In the genomic region with DNA sequence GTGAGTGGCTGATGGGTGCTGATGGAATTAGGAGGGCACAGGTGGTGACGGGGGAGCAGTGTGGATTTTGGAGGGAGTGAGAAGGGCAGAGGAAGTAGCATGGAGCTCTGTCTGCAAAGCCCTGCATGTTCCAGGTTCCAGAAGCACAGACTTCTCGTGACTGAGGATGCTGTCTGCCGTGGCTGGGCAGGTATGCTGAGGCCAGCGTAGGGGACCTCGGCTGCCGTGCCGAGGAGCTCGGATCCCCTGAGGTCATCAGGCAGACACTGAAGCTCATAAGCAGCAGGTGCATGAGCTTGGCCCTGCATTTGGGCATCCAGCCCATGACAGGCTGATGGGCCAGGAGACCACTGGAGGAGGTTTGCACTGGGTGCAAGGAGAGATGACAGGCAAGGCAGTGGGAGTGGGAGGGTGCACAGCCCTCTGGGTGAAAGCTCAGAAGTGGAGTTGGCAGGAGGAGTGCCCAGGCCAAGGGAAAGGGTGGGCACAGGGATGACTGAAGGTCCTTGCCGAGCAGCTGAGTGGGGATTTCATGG, we compare ENCODE assay signal across 21 cellular contexts.
DNase-seq lines count a peak whose midpoint lies in the region; ATAC-seq and TF ChIP-seq lines count a peak whose summit lies in the region.
"Had no signal": no experiment of that assay in that cellular context is flagged by ENCODE, and none has a peak within 500 bp of the region (broad histone marks: within the 10 kb centered on the region; RNA-seq: fewer than 3 reads in every experiment).

No MANE protein-coding gene starts in this region.

- no peak overlapping the region for H4K8ac ChIP-seq in neuronal stem cell (ENCODE audit: low read depth, low read length)

- H3K4me3 ChIP-seq in Panc1 (ENCODE audit: low read depth in 2 of 2, low read length in 2 of 2) (no peak overlapping the region), neuronal stem cell (ENCODE audit: low read length in 2 of 2) (peak overlapping the region in 1 of 2 donors; percentile 10)
- H3K4me3 ChIP-seq: GM23338, HAP-1, PC-9, SK-N-MC had no signal

- no peak overlapping the region for H3K4me2 ChIP-seq in neuronal stem cell (ENCODE audit: insufficient read depth, low read length, poor library complexity, severe bottlenecking)
- H3K4me2 ChIP-seq: GM23338, PC-9 had no signal

- intact Hi-C loops in Panc1 (cut with micrococcal nuclease; ENCODE audit: unreplicated experiment) = no loop called here

- no peak overlapping the region for H2BK12ac ChIP-seq in neuronal stem cell (ENCODE audit: low read length)

- in situ Hi-C loops in Panc1 (cut with HindIII; ENCODE audit: low pct_unique_long_range_greater_than_20kb, low sequenced_read_pairs) = no loop called here

- H3K14ac ChIP-seq in neuronal stem cell (ENCODE audit: low read length) = no peak overlapping the region

- ATAC-seq in Panc1 = 0 out of 2 replicates have a peak, but pooled peaks have one; percentile 6
- ATAC-seq: GM23338 had no signal

- no peak overlapping the region for H2BK5ac ChIP-seq in neuronal stem cell (ENCODE audit: low read length)

- no peak overlapping the region for H2BK15ac ChIP-seq in neuronal stem cell (ENCODE audit: low read length)

- POLR2A ChIA-PET in Panc1 (lab: Charles Lee) = no interaction called here

- H3K27ac Mint-ChIP-seq in activated naive CD8-positive, alpha-beta T cell = peak overlapping the region; percentile 64
- H3K27ac Mint-ChIP-seq in activated naive CD8-positive, alpha-beta T cell treated with anti-CD3 and anti-CD28 coated beads for 36 hours = no peak overlapping the region
- H3K27ac Mint-ChIP-seq in chondrocyte (ENCODE audit: unreplicated experiment) = no peak overlapping the region
- H3K27ac Mint-ChIP-seq: GM23338, IgD-negative memory B cell had no signal

- no peak overlapping the region for H3K27ac ChIP-seq in Panc1 (ENCODE audit: low read length)
- no peak overlapping the region for H3K27ac ChIP-seq in neuronal stem cell (replicated peaks; ENCODE audit: low read length)
- H3K27ac ChIP-seq: PC-9, RWPE1, SK-N-MC had no signal

- H3K27me3 Mint-ChIP-seq in activated naive CD8-positive, alpha-beta T cell = no peaks in the 10 kb centered on the region
- H3K27me3 Mint-ChIP-seq in activated naive CD8-positive, alpha-beta T cell treated with anti-CD3 and anti-CD28 coated beads for 36 hours = no peaks in the 10 kb centered on the region
- H3K27me3 Mint-ChIP-seq in chondrocyte (ENCODE audit: low read depth) = no peaks in the 10 kb centered on the region

- CTCF ChIA-PET in Panc1 (lab: Charles Lee) = interaction anchor here (1.1 kb wide), 1 partner anchor 166 kb away, joined by 3 read pairs; no protein-coding TSS in a partner anchor

- H3K27me3 ChIP-seq in Panc1 (ENCODE audit: control insufficient read depth, insufficient read depth, low read length) (no peaks in the 10 kb centered on the region), neuronal stem cell (ENCODE audit: control insufficient read depth in 3 of 3, insufficient read depth in 3 of 3, low read depth in 1 of 3, low read length in 3 of 3) (no peaks in the 10 kb centered on the region)

- no peaks in the 10 kb centered on the region for H3K36me3 ChIP-seq in Panc1 (ENCODE audit: control insufficient read depth, insufficient read depth, low read length)
- H3K36me3 ChIP-seq in neuronal stem cell (replicated peaks in 1 of 2; ENCODE audit: control insufficient read depth in 2 of 2, insufficient read depth in 2 of 2, low read length in 2 of 2) = no peaks in the 10 kb centered on the region
- H3K36me3 ChIP-seq: HAP-1 had no signal

- no peak overlapping the region for H2BK120ac ChIP-seq in neuronal stem cell (ENCODE audit: low read depth, low read length)

- no peaks in the 10 kb centered on the region for H3K4me1 ChIP-seq in Panc1 (ENCODE audit: control insufficient read depth, insufficient read depth, low read length)
- H3K4me1 ChIP-seq in neuronal stem cell (ENCODE audit: control insufficient read depth in 2 of 2, insufficient read depth in 1 of 2, low read depth in 1 of 2, low read length in 2 of 2) = peaks cover 7 to 11% of the 10 kb centered on the region in 2 donors
- H3K4me1 ChIP-seq: Caco-2, HAP-1 had no signal

- H3K36me3 Mint-ChIP-seq in activated naive CD8-positive, alpha-beta T cell = no peaks in the 10 kb centered on the region
- H3K36me3 Mint-ChIP-seq in activated naive CD8-positive, alpha-beta T cell treated with anti-CD3 and anti-CD28 coated beads for 36 hours = no peaks in the 10 kb centered on the region
- H3K36me3 Mint-ChIP-seq in chondrocyte (ENCODE audit: low read depth) = peaks cover 15% of the 10 kb centered on the region
- H3K36me3 Mint-ChIP-seq: CD14-positive monocyte, IgD-negative memory B cell had no signal

- BruUV-seq in Panc1 (replicated peaks; lab: Mats Ljungman, UMichigan) = no TSS peak

- peak overlapping the region; percentile 29 for H3K18ac ChIP-seq in neuronal stem cell (ENCODE audit: low read length)

- H3K9me3 Mint-ChIP-seq in activated naive CD8-positive, alpha-beta T cell (ENCODE audit: low read depth) = no peaks in the 10 kb centered on the region
- H3K9me3 Mint-ChIP-seq in activated naive CD8-positive, alpha-beta T cell treated with anti-CD3 and anti-CD28 coated beads for 36 hours = no peaks in the 10 kb centered on the region
- no peaks in the 10 kb centered on the region for H3K9me3 Mint-ChIP-seq in chondrocyte (ENCODE audit: low read depth)
- H3K9me3 Mint-ChIP-seq: IgD-negative memory B cell had no signal

- no peak overlapping the region for H3K4me3 Mint-ChIP-seq in activated naive CD8-positive, alpha-beta T cell
- no peak overlapping the region for H3K4me3 Mint-ChIP-seq in activated naive CD8-positive, alpha-beta T cell treated with anti-CD3 and anti-CD28 coated beads for 36 hours
- H3K4me3 Mint-ChIP-seq in chondrocyte (ENCODE audit: unreplicated experiment) = no peak overlapping the region
- H3K4me3 Mint-ChIP-seq: CD14-positive monocyte, GM23338, IgD-negative memory B cell had no signal

- no peak overlapping the region for H4K91ac ChIP-seq in neuronal stem cell (ENCODE audit: low read depth, low read length, poor library complexity)

- H3K9me3 ChIP-seq in Panc1 (ENCODE audit: control insufficient read depth, insufficient read depth, low read depth, low read length) = no peaks in the 10 kb centered on the region
- peaks cover 7 to 13% of the 10 kb centered on the region in 2 donors for H3K9me3 ChIP-seq in neuronal stem cell (replicated peaks in 1 of 2; ENCODE audit: control insufficient read depth in 2 of 2, insufficient read depth in 1 of 2, low read depth in 1 of 2, low read length in 2 of 2)
- H3K9me3 ChIP-seq: Caco-2, HAP-1 had no signal

- TF ChIP-seq CTCF in Panc1 (IDR thresholded peaks at IDR 0.05) (no peak), chondrocyte (IDR thresholded peaks at IDR 0.05) (no peak)

- no peak overlapping the region for H3K23ac ChIP-seq in neuronal stem cell (ENCODE audit: low read depth, low read length, poor library complexity)

- H2AFZ ChIP-seq in neuronal stem cell (ENCODE audit: low read length) = no peak overlapping the region
- H2AFZ ChIP-seq: GM23338, PC-9 had no signal

- H2AK5ac ChIP-seq in neuronal stem cell (ENCODE audit: low read depth, low read length) = peak overlapping the region; percentile 36

- DNase-seq in activated naive CD8-positive, alpha-beta T cell treated with anti-CD3 and anti-CD28 coated beads for 36 hours = no peak
- DNase-seq in Panc1 (ENCODE audit: low read depth, low spot score) (no peak), chondrocyte (ENCODE audit: low spot score) (peak; percentile 81), neuronal stem cell (ENCODE audit: low spot score) (no peak), iPS-NIHi11 (ENCODE audit: low spot score) (no peak), NCI-H2196 treated with DMSO at 0.1 percent for 48 hours (lab: John Stamatoyannopoulos, UW; ENCODE audit: unreplicated experiment) (no peak), NCI-H2029 (lab: John Stamatoyannopoulos, UW) (no peak)
- DNase-seq: 8988T, Caco-2, Karpas-422, NCI-H1694 treated with DMSO at 0.1 percent for 48 hours, NCI-H69, PC-9, SHP77 treated with DMSO at 0.1 percent for 48 hours had no signal

- peaks cover 50% of the 10 kb centered on the region for H3K4me1 Mint-ChIP-seq in activated naive CD8-positive, alpha-beta T cell (ENCODE audit: low read depth)
- peaks cover 42% of the 10 kb centered on the region for H3K4me1 Mint-ChIP-seq in activated naive CD8-positive, alpha-beta T cell treated with anti-CD3 and anti-CD28 coated beads for 36 hours
- peaks cover 72% of the 10 kb centered on the region for H3K4me1 Mint-ChIP-seq in chondrocyte (ENCODE audit: low read depth)

- H3K4ac ChIP-seq in neuronal stem cell (ENCODE audit: low read length) = no peak overlapping the region

- H3K9ac ChIP-seq in neuronal stem cell (ENCODE audit: low read depth, low read length, poor library complexity) = no peak overlapping the region

- WGBS in neuronal stem cell (ENCODE audit: extremely low coverage in 2 of 2, insufficient read length in 2 of 2, insufficient replicate concordance in 1 of 2), 2 donors = no CpG with 5 or more reads among the region's 9 CpGs

- no peaks in the 10 kb centered on the region for H3K79me1 ChIP-seq in neuronal stem cell (ENCODE audit: low read depth, low read length)
